Comparison of ENCODE assay signal across 1 cellular context in genomic region chr3:45051685-45052084, GRCh38.
TF ChIP-seq lines count a peak whose summit lies in the region.

No MANE protein-coding gene starts in this region.

TF ChIP-seq in IMR-90, 13 proteins besides CTCF, POLR2A, EP300 and RAD21:
- TF ChIP-seq RFX5 (IDR thresholded peaks at IDR 0.05; ENCODE audit: low read depth, low read length) (no peak), MAZ (IDR thresholded peaks at IDR 0.05; ENCODE audit: borderline replicate concordance, low read depth, low read length) (no peak), SMC3 (IDR thresholded peaks at IDR 0.05; ENCODE audit: low read depth, low read length) (no peak), CEBPB (IDR thresholded peaks at IDR 0.05; ENCODE audit: low read depth, low read length) (no peak), FOS (IDR thresholded peaks at IDR 0.05; ENCODE audit: low read depth, low read length) (no peak), NFE2L2 (IDR thresholded peaks at IDR 0.05; ENCODE audit: low read depth, low read length) (no peak), BHLHE40 (IDR thresholded peaks at IDR 0.05; ENCODE audit: low read depth, low read length) (no peak), MAFK (IDR thresholded peaks at IDR 0.05; ENCODE audit: low read depth, low read length) (no peak), RCOR1 (IDR thresholded peaks at IDR 0.05; ENCODE audit: insufficient replicate concordance, low read length) (no peak), MXI1 (IDR thresholded peaks at IDR 0.05; ENCODE audit: borderline replicate concordance, low read depth, low read length) (no peak), CHD1 (IDR thresholded peaks at IDR 0.05; ENCODE audit: low read depth, low read length) (no peak)
- TF ChIP-seq, protein P1, sequence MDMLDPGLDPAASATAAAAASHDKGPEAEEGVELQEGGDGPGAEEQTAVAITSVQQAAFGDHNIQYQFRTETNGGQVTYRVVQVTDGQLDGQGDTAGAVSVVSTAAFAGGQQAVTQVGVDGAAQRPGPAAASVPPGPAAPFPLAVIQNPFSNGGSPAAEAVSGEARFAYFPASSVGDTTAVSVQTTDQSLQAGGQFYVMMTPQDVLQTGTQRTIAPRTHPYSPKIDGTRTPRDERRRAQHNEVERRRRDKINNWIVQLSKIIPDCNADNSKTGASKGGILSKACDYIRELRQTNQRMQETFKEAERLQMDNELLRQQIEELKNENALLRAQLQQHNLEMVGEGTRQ (IDR thresholded peaks at IDR 0.05; ENCODE audit: low read depth, low read length) = no peak
